1 cellular context compared by ENCODE assay signal in the genomic region with DNA sequence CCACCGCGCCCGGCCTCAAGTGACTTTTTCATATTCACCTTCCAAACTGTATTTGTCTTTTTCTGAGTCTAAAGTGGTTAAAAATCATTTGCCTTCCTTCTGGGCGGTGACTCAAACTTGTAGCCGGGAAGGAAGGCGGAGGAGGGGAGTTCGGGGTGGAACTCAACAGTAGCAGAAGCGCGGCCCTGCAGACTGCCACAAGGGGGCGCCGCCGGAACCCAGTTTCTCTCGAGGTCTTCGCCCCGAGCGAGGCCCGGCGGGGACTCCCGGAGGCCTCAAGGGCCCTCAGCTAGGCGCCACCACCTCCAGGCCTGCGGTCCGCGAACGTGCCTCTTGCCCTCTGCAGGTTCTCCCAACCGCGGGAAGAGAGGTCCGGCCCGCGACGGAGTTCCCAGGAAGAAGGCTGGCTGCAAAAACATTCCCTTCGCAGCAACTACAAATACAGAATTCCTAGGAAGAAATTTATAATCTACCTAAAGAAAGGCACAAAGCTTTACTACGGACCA.
TF ChIP-seq lines count a peak whose summit lies in the region.

No MANE protein-coding gene starts in this region.

TF ChIP-seq in SK-N-SH, 30 proteins besides CTCF, POLR2A, EP300 and RAD21 (continued from another document):
- TF ChIP-seq FOSL2 (IDR thresholded peaks at IDR 0.05; ENCODE audit: borderline replicate concordance, low read depth) = peak; percentile 16; the same call in 1 of the 2 replicates
- TF ChIP-seq GABPA (IDR thresholded peaks at IDR 0.05; ENCODE audit: low read depth) = no peak
- TF ChIP-seq MEF2A (IDR thresholded peaks at IDR 0.05; ENCODE audit: borderline replicate concordance, low read depth) = no peak
- 0 out of 2 replicates have a peak, but pooled peaks have one; percentile 11 for TF ChIP-seq NFIC (IDR thresholded peaks at IDR 0.05; ENCODE audit: borderline replicate concordance)
- no peak for TF ChIP-seq MXI1 (IDR thresholded peaks at IDR 0.05; ENCODE audit: low read depth, low read length)
